Comparison of ENCODE assay signal across 20 cellular contexts in genomic region chr14:58787601-58788000, GRCh38.
DNase-seq lines count a peak whose midpoint lies in the region; TF ChIP-seq lines count a peak whose summit lies in the region.
"Had no signal": no experiment of that assay in that cellular context is flagged by ENCODE, and none has a peak within 500 bp of the region (broad histone marks: within the 10 kb centered on the region; RNA-seq: fewer than 3 reads in every experiment).

No MANE protein-coding gene starts in this region.

- no peak for TF ChIP-seq CTCF in osteoblast (IDR thresholded peaks at IDR 0.05; ENCODE audit: extremely low read depth, low read depth, low read length)

- no peaks in the 10 kb centered on the region for H3K36me3 Mint-ChIP-seq in activated T-helper 2 cell treated with anti-CD3 and anti-CD28 coated beads, Interferon-gamma antibody, Interleukin-2, Interleukin-4, amounts not matched to agents 10 μg/mL and 5 μg/mL and 100 μg/mL, durations not matched to agents 14 hours and 24 hours and 36 hours (ENCODE audit: low read depth)
- H3K36me3 Mint-ChIP-seq: CD8-positive, alpha-beta memory T cell had no signal

- H3K27ac Mint-ChIP-seq in activated T-helper 2 cell treated with anti-CD3 and anti-CD28 coated beads, Interferon-gamma antibody, Interleukin-2, Interleukin-4, amounts not matched to agents 10 μg/mL and 5 μg/mL and 100 μg/mL, durations not matched to agents 14 hours and 24 hours and 36 hours = no peak overlapping the region
- H3K27ac Mint-ChIP-seq: CD8-positive, alpha-beta memory T cell; H9 had no signal

- no peak overlapping the region for H3K4me3 ChIP-seq in osteoblast (ENCODE audit: insufficient read depth, low read length)
- H3K4me3 ChIP-seq: Peyer's patch had no signal

- H3K9me3 ChIP-seq in osteoblast (ENCODE audit: low read depth, low read length) = no peaks in the 10 kb centered on the region
- H3K9me3 ChIP-seq: Peyer's patch had no signal

- H3K4me2 ChIP-seq in osteoblast (ENCODE audit: insufficient read depth, low read length) = no peak overlapping the region

- no peaks in the 10 kb centered on the region for H3K27me3 Mint-ChIP-seq in activated T-helper 2 cell treated with anti-CD3 and anti-CD28 coated beads, Interferon-gamma antibody, Interleukin-2, Interleukin-4, amounts not matched to agents 10 μg/mL and 5 μg/mL and 100 μg/mL, durations not matched to agents 14 hours and 24 hours and 36 hours (ENCODE audit: low read depth)
- H3K27me3 Mint-ChIP-seq: CD8-positive, alpha-beta memory T cell had no signal

- H3K4me1 Mint-ChIP-seq in activated T-helper 2 cell treated with anti-CD3 and anti-CD28 coated beads, Interferon-gamma antibody, Interleukin-2, Interleukin-4, amounts not matched to agents 10 μg/mL and 5 μg/mL and 100 μg/mL, durations not matched to agents 14 hours and 24 hours and 36 hours (ENCODE audit: low read depth) = no peaks in the 10 kb centered on the region
- H3K4me1 Mint-ChIP-seq: CD8-positive, alpha-beta memory T cell had no signal

- no peaks in the 10 kb centered on the region for H3K36me3 ChIP-seq in osteoblast (ENCODE audit: insufficient read depth, low read length)
- H3K36me3 ChIP-seq: Peyer's patch had no signal

- H2AFZ ChIP-seq in osteoblast (ENCODE audit: low read length) = no peak overlapping the region

- no peaks in the 10 kb centered on the region for H3K4me1 ChIP-seq in osteoblast (ENCODE audit: insufficient read depth, low read length)

- DNase-seq in AG08395 (ENCODE audit: low spot score) (peak; percentile 51), GM04503 (ENCODE audit: low read depth) (peak; percentile 22), fibroblast of peridontal ligament (ENCODE audit: extremely low read depth) (peak; percentile 49), osteoblast (ENCODE audit: insufficient read length, low spot score, missing footprints) (no peak), hepatic stellate cell (ENCODE audit: low spot score) (no peak)
- no peak for DNase-seq in activated T-helper 2 cell treated with anti-CD3 and anti-CD28 coated beads, Interferon-gamma antibody, Interleukin-2, Interleukin-4, amounts not matched to agents 10 μg/mL and 5 μg/mL and 100 μg/mL, durations not matched to agents 14 hours and 24 hours and 36 hours (ENCODE audit: low spot score)
- DNase-seq in activated CD4-positive, alpha-beta T cell treated with anti-CD3 and anti-CD28 coated beads, Interleukin-2, amount 50 U/mL, for 48 hours = no peak
- DNase-seq: 8988T; CD8-positive, alpha-beta memory T cell; H9; IMR-90; Kasumi-1; MM.1S; NCI-H1092; NCI-H1436 treated with DMSO at 0.1 percent for 48 hours; NCI-H2081; NCI-H2171 treated with DMSO at 0.1 percent for 48 hours; Peyer's patch had no signal

- H3K27me3 ChIP-seq in osteoblast (ENCODE audit: insufficient read depth, low read length) = peaks cover 21% of the 10 kb centered on the region
- H3K27me3 ChIP-seq: Peyer's patch had no signal

- H3K27ac ChIP-seq in angular gyrus (ENCODE audit: low read depth, low read length) = peak overlapping the region; percentile 75
- no peak overlapping the region for H3K27ac ChIP-seq in osteoblast (ENCODE audit: low read depth, low read length)
- H3K27ac ChIP-seq: HL-60, Peyer's patch had no signal

- intact Hi-C loops in activated T-helper 2 cell treated with anti-CD3 and anti-CD28 coated beads, Interferon-gamma antibody, Interleukin-2, Interleukin-4, amounts not matched to agents 10 μg/mL and 5 μg/mL and 100 μg/mL, durations not matched to agents 14 hours and 24 hours and 36 hours (cut with micrococcal nuclease) = no loop called here

- no peaks in the 10 kb centered on the region for H3K79me2 ChIP-seq in osteoblast (ENCODE audit: insufficient read depth, low read length)

- H3K4me3 Mint-ChIP-seq in activated T-helper 2 cell treated with anti-CD3 and anti-CD28 coated beads, Interferon-gamma antibody, Interleukin-2, Interleukin-4, amounts not matched to agents 10 μg/mL and 5 μg/mL and 100 μg/mL, durations not matched to agents 14 hours and 24 hours and 36 hours (ENCODE audit: low read depth) = no peak overlapping the region
- H3K4me3 Mint-ChIP-seq: CD8-positive, alpha-beta memory T cell; H9 had no signal

- H3K9me3 Mint-ChIP-seq in activated T-helper 2 cell treated with anti-CD3 and anti-CD28 coated beads, Interferon-gamma antibody, Interleukin-2, Interleukin-4, amounts not matched to agents 10 μg/mL and 5 μg/mL and 100 μg/mL, durations not matched to agents 14 hours and 24 hours and 36 hours = no peaks in the 10 kb centered on the region
- H3K9me3 Mint-ChIP-seq: H9 had no signal

- H4K20me1 ChIP-seq in osteoblast (ENCODE audit: insufficient read depth, low read length) = no peaks in the 10 kb centered on the region

Comparison
In these comparisons a context has a peak if more than half of its experiments do, and no peak if none do; other contexts are left out.
1. DNase-seq: peak in AG08395 (single experiment), GM04503 (single experiment) and fibroblast of peridontal ligament (single experiment); none in activated T-helper 2 cell treated with anti-CD3 and anti-CD28 coated beads, Interferon-gamma antibody, Interleukin-2, Interleukin-4, amounts not matched to agents 10 μg/mL and 5 μg/mL and 100 μg/mL, durations not matched to agents 14 hours and 24 hours and 36 hours (single experiment), osteoblast (single experiment), hepatic stellate cell (single experiment) and activated CD4-positive, alpha-beta T cell treated with anti-CD3 and anti-CD28 coated beads, Interleukin-2, amount 50 U/mL, for 48 hours (0 of 2).